In genomic region chr17:66507103-66507923, GRCh38 we compare ENCODE assay signal across 10 cellular contexts.
A peak's percentile ranks its signal among the peaks of the same experiment; 100 is the strongest.
DNase-seq lines count a peak whose midpoint lies in the region; ATAC-seq, FAIRE-seq and TF ChIP-seq lines count a peak whose summit lies in the region.
"Had no signal": no experiment of that assay in that cellular context is flagged by ENCODE, and none has a peak within 500 bp of the region (broad histone marks: within the 10 kb centered on the region; RNA-seq: fewer than 3 reads in every experiment).

No MANE protein-coding gene starts in this region.

- peak in 3 of 4 donors; percentile 46 to 74 (median 48) for ATAC-seq in psoas muscle
- no peak for ATAC-seq in T-cell (replicated peaks in 1 of 4)

- peak overlapping the region in 1 of 2 donors; percentile 82 for H3K27ac Mint-ChIP-seq in T-cell
- H3K27ac Mint-ChIP-seq in progenitor cell of endocrine pancreas = no peak overlapping the region

- H3K27ac ChIP-seq in psoas muscle = no peak overlapping the region

- intact Hi-C loops in psoas muscle (cut with DNase I) = no loop called here
- intact Hi-C loops in lower leg skin (cut with DNase I; ENCODE audit: low total_unique reads) = no loop called here

- no peak overlapping the region for H3K4me3 ChIP-seq in epithelial cell of esophagus (ENCODE audit: low read length)
- H3K4me3 ChIP-seq in psoas muscle = no peak overlapping the region
- no peak overlapping the region for H3K4me3 ChIP-seq in lower leg skin (ENCODE audit: low read depth, poor library complexity, severe bottlenecking)

- H3K27me3 ChIP-seq in psoas muscle (ENCODE audit: insufficient read depth in 3 of 3, low read length in 2 of 3) = no peaks in the 10 kb centered on the region

- H3K36me3 ChIP-seq in psoas muscle (ENCODE audit: insufficient read depth in 1 of 2, low read depth in 1 of 2) = no peaks in the 10 kb centered on the region

- 49 to 68% (median 55%) methylated on average over 7 of the region's 7 CpGs for WGBS in psoas muscle, 3 donors
- WGBS in lower leg skin, 2 donors = 48 to 49% methylated on average over 7 of the region's 7 CpGs

- no peaks in the 10 kb centered on the region for H3K9me3 ChIP-seq in psoas muscle

- H3K4me1 Mint-ChIP-seq in T-cell = peaks cover 70 to 74% (median 70%) of the 10 kb centered on the region in 3 donors
- peaks cover 11% of the 10 kb centered on the region for H3K4me1 Mint-ChIP-seq in progenitor cell of endocrine pancreas (ENCODE audit: low read depth)

- H3K4me3 Mint-ChIP-seq in T-cell (no peak overlapping the region), progenitor cell of endocrine pancreas (ENCODE audit: low read depth) (no peak overlapping the region)

- no peaks in the 10 kb centered on the region for H3K9me3 Mint-ChIP-seq in T-cell
- H3K9me3 Mint-ChIP-seq in progenitor cell of endocrine pancreas (ENCODE audit: low read depth) = no peaks in the 10 kb centered on the region

- peaks cover 10% of the 10 kb centered on the region for H3K36me3 Mint-ChIP-seq in T-cell
- H3K36me3 Mint-ChIP-seq in progenitor cell of endocrine pancreas (ENCODE audit: insufficient read depth) = no peaks in the 10 kb centered on the region

- no peak for TF ChIP-seq CTCF in epithelial cell of esophagus (IDR thresholded peaks at IDR 0.05; ENCODE audit: insufficient read depth, low read depth, low read length, missing control alignments)
- no peak for TF ChIP-seq CTCF in psoas muscle (IDR thresholded peaks at IDR 0.05)
- TF ChIP-seq CTCF in lower leg skin (IDR thresholded peaks at IDR 0.05) = no peak
- no peak for TF ChIP-seq CTCF in progenitor cell of endocrine pancreas (IDR thresholded peaks at IDR 0.05; ENCODE audit: unreplicated experiment)

- H3K27me3 Mint-ChIP-seq in T-cell = no peaks in the 10 kb centered on the region
- H3K27me3 Mint-ChIP-seq in progenitor cell of endocrine pancreas = no peaks in the 10 kb centered on the region

- H3K4me1 ChIP-seq in psoas muscle = peaks cover 13% of the 10 kb centered on the region

- DNase-seq in GM03348 (ENCODE audit: low spot score) = peak; percentile 83
- DNase-seq in RCC 7860 (ENCODE audit: low spot score) = peak; percentile 47
- peak; percentile 73 for DNase-seq in epithelial cell of esophagus (ENCODE audit: low read depth)
- DNase-seq in psoas muscle = peak in 1 of 2 donors; percentile 24
- no peak for DNase-seq in KG1 (lab: John Stamatoyannopoulos, UW)
- no peak for DNase-seq in lower leg skin (ENCODE audit: low spot score in 2 of 2)
- DNase-seq in T-cell = no peak
- no peak for DNase-seq in progenitor cell of endocrine pancreas (ENCODE audit: low spot score, unreplicated experiment)
- DNase-seq: amniotic stem cell, NCI-H1105 had no signal

- POLR2A ChIA-PET in T-cell (lab: Charles Lee) = no interaction called here

- peak; percentile 65 for FAIRE-seq in RCC 7860 (lab: Jason Lieb, UNC)

- no peak for TF ChIP-seq POLR2A in lower leg skin (IDR thresholded peaks at IDR 0.05)

- CTCF ChIA-PET in T-cell (lab: Charles Lee) = no interaction called here

Comparison
In these comparisons a context has a peak if more than half of its experiments do, and no peak if none do; other contexts are left out.
1. DNase-seq: peak in GM03348 (single experiment), RCC 7860 (single experiment) and epithelial cell of esophagus (single experiment); none in KG1 (single experiment), lower leg skin (0 of 2), T-cell (0 of 34) and progenitor cell of endocrine pancreas (single experiment).
2. ATAC-seq: peak in psoas muscle (3 of 4); none in T-cell (0 of 4).